15 cellular contexts compared by ENCODE assay signal in genomic region chr16:87076331-87076949, GRCh38.
DNase-seq lines count a peak whose midpoint lies in the region; ATAC-seq, FAIRE-seq and TF ChIP-seq lines count a peak whose summit lies in the region.
"Had no signal": no experiment of that assay in that cellular context is flagged by ENCODE, and none has a peak within 500 bp of the region (broad histone marks: within the 10 kb centered on the region; RNA-seq: fewer than 3 reads in every experiment).

No MANE protein-coding gene starts in this region.

- POLR2A ChIA-PET in HCT116 (lab: Charles Lee): interaction anchor here (1.5 kb wide), 1 partner anchor 13 kb away, joined by 4 read pairs; no protein-coding TSS in a partner anchor

- no TSS peak for BruUV-seq in HCT116 (replicated peaks; lab: Mats Ljungman, UMichigan)

- H3K27me3 Mint-ChIP-seq in stimulated activated memory B cell treated with anti-CD40 and anti-IgM and Interleukin-4, amounts not matched to agents 10 μg/mL and 1 μg/mL and 100 μg/mL, for 72 hours: peaks cover 9% of the 10 kb centered on the region

- WGBS in trophoblast cell (ENCODE audit: extremely low coverage, insufficient coverage, insufficient read length): no CpG with 5 or more reads among the region's 20 CpGs

- no peaks in the 10 kb centered on the region for H3K36me3 Mint-ChIP-seq in stimulated activated memory B cell treated with anti-CD40 and anti-IgM and Interleukin-4, amounts not matched to agents 10 μg/mL and 1 μg/mL and 100 μg/mL, for 72 hours

- intact Hi-C loops in HCT116 (cut with micrococcal nuclease): loop anchor here (5.0 kb wide), 3 partner anchors 244 to 499 kb away; partner anchors contain the start of gene FOXL1

- H3K9me3 ChIP-seq in HCT116 (ENCODE audit: control insufficient read depth in 1 of 2, insufficient read depth in 1 of 2, low read depth in 1 of 2, low read length in 2 of 2) (peaks cover 12 to 18% of the 10 kb centered on the region in 2 experiments), keratinocyte (ENCODE audit: control insufficient read depth, low read depth, low read length) (peaks cover 2% of the 10 kb centered on the region), trophoblast cell (ENCODE audit: insufficient read depth, low read depth, low read length) (peaks cover 1% of the 10 kb centered on the region)
- H3K9me3 ChIP-seq: MG63 had no signal

- H4K91ac ChIP-seq in trophoblast cell (ENCODE audit: low read depth, low read length): no peak overlapping the region

- no peak overlapping the region for H3K14ac ChIP-seq in trophoblast cell (ENCODE audit: low read length)

- H3K23ac ChIP-seq in trophoblast cell (ENCODE audit: low read length): no peak overlapping the region

- no peak overlapping the region for H4K8ac ChIP-seq in trophoblast cell (ENCODE audit: low read depth, low read length)

- no peak overlapping the region for H2AK5ac ChIP-seq in trophoblast cell (ENCODE audit: low read length)

- no peak for TF ChIP-seq RAD21 in HCT116 (IDR thresholded peaks at IDR 0.05; ENCODE audit: low read depth)

- H3K36me3 ChIP-seq in HCT116 (ENCODE audit: control insufficient read depth in 1 of 2, insufficient read depth in 2 of 2, low read length in 2 of 2) (no peaks in the 10 kb centered on the region), keratinocyte (ENCODE audit: control insufficient read depth in 2 of 2, extremely low read depth in 1 of 2, insufficient read depth in 2 of 2, low read length in 2 of 2) (no peaks in the 10 kb centered on the region), trophoblast cell (ENCODE audit: control insufficient read depth in 1 of 2, insufficient read depth in 2 of 2, low read length in 2 of 2) (no peaks in the 10 kb centered on the region)
- H3K36me3 ChIP-seq: MG63, Peyer's patch had no signal

- no peak for TF ChIP-seq POLR2A in HCT116 (IDR thresholded peaks at IDR 0.05; ENCODE audit: borderline replicate concordance, extremely low read depth, insufficient read depth, insufficient read length)

- H3K4ac ChIP-seq in trophoblast cell (ENCODE audit: low read depth, low read length): no peak overlapping the region

- no peak overlapping the region for H3K27ac Mint-ChIP-seq in stimulated activated memory B cell treated with anti-CD40 and anti-IgM and Interleukin-4, amounts not matched to agents 10 μg/mL and 1 μg/mL and 100 μg/mL, for 72 hours
- H3K27ac Mint-ChIP-seq: CD4-positive, alpha-beta T cell had no signal

- H3K79me1 ChIP-seq in trophoblast cell (ENCODE audit: low read length): no peaks in the 10 kb centered on the region

- no peak overlapping the region for H2BK5ac ChIP-seq in trophoblast cell (ENCODE audit: low read depth, low read length, poor library complexity)

- H3K18ac ChIP-seq in trophoblast cell (ENCODE audit: low read length): no peak overlapping the region

- H3K9ac ChIP-seq in HCT116 (ENCODE audit: low read length) (no peak overlapping the region), keratinocyte (ENCODE audit: control insufficient read depth, extremely low read depth, insufficient read depth, low read length) (no peak overlapping the region), trophoblast cell (ENCODE audit: low read length) (no peak overlapping the region)

- dilution Hi-C loops in keratinocyte (cut with MboI; ENCODE audit: extremely low pct_ligation_motif_present, low sequenced_read_pairs): no loop called here

- RAD21 ChIA-PET in HCT116 (lab: Charles Lee; ENCODE audit: low non-redundant PET in 1 of 2, low total read pairs in 2 of 2, uncharacterized antibody in 2 of 2, unreplicated experiment in 2 of 2): interaction anchor here (0.7 to 1.1 kb wide), 4 partner anchors 113 to 531 kb away, joined by 3 to 4 read pairs (median 3); no protein-coding TSS in a partner anchor

- no peaks in the 10 kb centered on the region for H4K20me1 ChIP-seq in HCT116 (ENCODE audit: insufficient read depth)
- H4K20me1 ChIP-seq in keratinocyte (ENCODE audit: control insufficient read depth, extremely low read depth, insufficient read depth, low read length): no peaks in the 10 kb centered on the region

- H3K27ac ChIP-seq in HCT116 (ENCODE audit: low read depth, low read length): peak overlapping the region; percentile 40
- no peak overlapping the region for H3K27ac ChIP-seq in keratinocyte (ENCODE audit: control insufficient read depth, insufficient read depth, low read length)
- no peak overlapping the region for H3K27ac ChIP-seq in trophoblast cell (ENCODE audit: low read depth, low read length)
- H3K27ac ChIP-seq: Peyer's patch, SK-N-MC had no signal

- peaks cover 18% of the 10 kb centered on the region for H3K9me3 Mint-ChIP-seq in stimulated activated memory B cell treated with anti-CD40 and anti-IgM and Interleukin-4, amounts not matched to agents 10 μg/mL and 1 μg/mL and 100 μg/mL, for 72 hours

- H3K4me3 ChIP-seq in HCT116 (replicated peaks in 1 of 2; ENCODE audit: low read depth in 1 of 2, low read length in 2 of 2) (peak overlapping the region in 1 of 2 experiments; percentile 42; a peak in 1 of 4 replicates), keratinocyte (ENCODE audit: control insufficient read depth in 2 of 3, extremely low read depth in 1 of 3, insufficient read depth in 2 of 3, low read depth in 1 of 3, low read length in 3 of 3) (no peak overlapping the region), trophoblast cell (ENCODE audit: low read depth, low read length) (no peak overlapping the region)
- H3K4me3 ChIP-seq: MG63, Peyer's patch, SK-N-MC had no signal

- no peak for FAIRE-seq in keratinocyte (lab: Jason Lieb, UNC)

- H3K27me3 ChIP-seq in HCT116 (ENCODE audit: insufficient read depth, low read length): no peaks in the 10 kb centered on the region
- no peaks in the 10 kb centered on the region for H3K27me3 ChIP-seq in keratinocyte (ENCODE audit: control insufficient read depth, extremely low read depth, insufficient read depth, low read length)
- no peaks in the 10 kb centered on the region for H3K27me3 ChIP-seq in trophoblast cell (ENCODE audit: insufficient read depth, low read length)
- H3K27me3 ChIP-seq: MG63, Peyer's patch had no signal

- H3K4me3 Mint-ChIP-seq in stimulated activated memory B cell treated with anti-CD40 and anti-IgM and Interleukin-4, amounts not matched to agents 10 μg/mL and 1 μg/mL and 100 μg/mL, for 72 hours: no peak overlapping the region
- H3K4me3 Mint-ChIP-seq: CD4-positive, alpha-beta T cell had no signal

- peaks cover 15% of the 10 kb centered on the region for H3K4me1 Mint-ChIP-seq in stimulated activated memory B cell treated with anti-CD40 and anti-IgM and Interleukin-4, amounts not matched to agents 10 μg/mL and 1 μg/mL and 100 μg/mL, for 72 hours

- no peak overlapping the region for H2BK120ac ChIP-seq in trophoblast cell (ENCODE audit: insufficient read depth, low read length, poor library complexity)

- no peak overlapping the region for H4K12ac ChIP-seq in trophoblast cell (ENCODE audit: low read depth, low read length)

- CTCF ChIA-PET in HCT116 (lab: Charles Lee): interaction anchor here (0.7 to 6.9 kb wide), 17 partner anchors 8 to 522 kb away, joined by 3 to 56 read pairs (median 4); no protein-coding TSS in a partner anchor

- H3K9me2 ChIP-seq in HCT116 (ENCODE audit: insufficient read depth): no peaks in the 10 kb centered on the region

- DNase-seq in HCT116 (ENCODE audit: low read depth, low spot score) (no peak), cerebellar cortex (ENCODE audit: low spot score) (peak; percentile 30), keratinocyte (ENCODE audit: low read depth, low spot score) (no peak), trophoblast cell (peak; percentile 16 to 53), amniotic stem cell (lab: John Stamatoyannopoulos, UW) (no peak)
- DNase-seq in stimulated activated naive CD4-positive, alpha-beta T cell treated with Interleukin-2 at 50 U/mL for 16 hours (lab: John Stamatoyannopoulos, UW): no peak
- DNase-seq: CD4-positive, alpha-beta T cell; NCI-H1092 treated with DMSO at 0.1 percent for 48 hours; NCI-H2081 treated with DMSO at 0.1 percent for 48 hours; NCI-H510A treated with DMSO at 0.1 percent for 48 hours had no signal

- no peak for ATAC-seq in HCT116
- ATAC-seq in stimulated activated memory B cell treated with anti-CD40 and anti-IgM and Interleukin-4, amounts not matched to agents 10 μg/mL and 1 μg/mL and 100 μg/mL, for 72 hours: no peak
- ATAC-seq: Right ventricle myocardium inferior had no signal

- no peak overlapping the region for H2BK12ac ChIP-seq in trophoblast cell (ENCODE audit: low read length)

- H3K9me1 ChIP-seq in keratinocyte (ENCODE audit: control insufficient read depth, extremely low read depth, insufficient read depth, low read length): no peaks in the 10 kb centered on the region

- H2AFZ ChIP-seq in HCT116 (ENCODE audit: low read depth, low read length, poor library complexity, severe bottlenecking) (peak overlapping the region; percentile 79), keratinocyte (ENCODE audit: control insufficient read depth, low read length) (peak overlapping the region; percentile 49), trophoblast cell (ENCODE audit: insufficient read depth, low read length, poor library complexity) (no peak overlapping the region)

- peak overlapping the region; percentile 75 for H3K4me2 ChIP-seq in HCT116 (ENCODE audit: low read length)
- H3K4me2 ChIP-seq in keratinocyte (ENCODE audit: control insufficient read depth, extremely low read depth, insufficient read depth, low read depth, low read length): peak overlapping the region; percentile 25
- no peak overlapping the region for H3K4me2 ChIP-seq in trophoblast cell (ENCODE audit: low read length)

- H3K4me1 ChIP-seq in HCT116 (ENCODE audit: control insufficient read depth in 1 of 2, insufficient read depth in 2 of 2, low read length in 2 of 2) (peaks cover 7 to 14% of the 10 kb centered on the region in 2 experiments; a peak in 3 of 4 replicates), keratinocyte (ENCODE audit: control insufficient read depth, extremely low read depth, insufficient read depth, low read length) (peaks cover 7% of the 10 kb centered on the region), trophoblast cell (ENCODE audit: control insufficient read depth in 1 of 2, insufficient read depth in 2 of 2, low read length in 2 of 2) (no peaks in the 10 kb centered on the region)
- H3K4me1 ChIP-seq: Peyer's patch had no signal

- H3K79me2 ChIP-seq in HCT116 (ENCODE audit: insufficient read depth, low read length): no peaks in the 10 kb centered on the region
- no peaks in the 10 kb centered on the region for H3K79me2 ChIP-seq in keratinocyte (ENCODE audit: control insufficient read depth, insufficient read depth, low read length)
- H3K79me2 ChIP-seq in trophoblast cell (ENCODE audit: control insufficient read depth, insufficient read depth, low read length, poor library complexity): no peaks in the 10 kb centered on the region

- TF ChIP-seq CTCF in HCT116 (IDR thresholded peaks at IDR 0.05 in 2 of 3, conservative IDR thresholded peaks at IDR 0.05 in 1 of 3; ENCODE audit: borderline replicate concordance in 1 of 3, insufficient read depth in 1 of 3, low read depth in 2 of 3, low read length in 2 of 3) (no peak), keratinocyte (optimal IDR thresholded peaks at IDR 0.05 in 1 of 3, IDR thresholded peaks at IDR 0.05 in 1 of 3, conservative IDR thresholded peaks at IDR 0.05 in 1 of 3; ENCODE audit: extremely low read depth in 1 of 3, insufficient read depth in 2 of 3, low read length in 3 of 3) (no peak)

Comparison
In these comparisons a context has a peak if more than half of its experiments do, and no peak if none do; other contexts are left out.
1. DNase-seq: peak in cerebellar cortex (single experiment) and trophoblast cell (2 of 2); none in HCT116 (single experiment), keratinocyte (single experiment), stimulated activated naive CD4-positive, alpha-beta T cell treated with Interleukin-2 at 50 U/mL for 16 hours (single experiment) and amniotic stem cell (single experiment).